Comparison of ENCODE assay signal across 8 cellular contexts in genomic region chr20:14055127-14055742, GRCh38. TPM values are rescaled to one million over a fixed set of nuclear protein-coding genes. Genes with fewer than 3 reads are reported as not detected.
DNase-seq lines count a peak whose midpoint lies in the region; ATAC-seq, FAIRE-seq and TF ChIP-seq lines count a peak whose summit lies in the region.

No MANE protein-coding gene starts in this region.

- intact Hi-C loops in OCI-LY7 (cut with micrococcal nuclease; ENCODE audit: unreplicated experiment): loop anchor here (2.0 to 5.0 kb wide), 2 partner anchors 234 to 938 kb away; no protein-coding TSS in a partner anchor

- H2BK20ac ChIP-seq in H1 (ENCODE audit: low read length): no peak overlapping the region

- no TSS peak for BruUV-seq in OCI-LY7 (replicated peaks; lab: Mats Ljungman, UMichigan)

- ATAC-seq in naive B cell (ENCODE audit: low read depth in 2 of 2) (no peak), GM21786 (IDR thresholded peaks at IDR 0.05; ENCODE audit: unreplicated experiment) (no peak)

- no peak overlapping the region for H3K4ac ChIP-seq in H1 (replicated peaks; ENCODE audit: insufficient read length, low read depth, low read length)

- H3K79me1 ChIP-seq in H1 (ENCODE audit: low read depth, low read length): no peaks in the 10 kb centered on the region

- peak; percentile 80 for FAIRE-seq in H1 (lab: Jason Lieb, UNC)

- TF ChIP-seq RAD21 in H1 (IDR thresholded peaks at IDR 0.05 in 1 of 2, conservative IDR thresholded peaks at IDR 0.05 in 1 of 2; ENCODE audit: low read depth in 2 of 2, low read length in 2 of 2): peak; percentile 73 to 79

- DNase-seq in AG04450 (ENCODE audit: low read depth, low spot score) (peak; percentile 20), GM12864 (ENCODE audit: low read depth) (peak; percentile 33), LHCN-M2 (ENCODE audit: low read depth) (peak; percentile 61), OCI-LY7 (ENCODE audit: low spot score) (peak; percentile 59), H1 (ENCODE audit: low read depth in 1 of 2, low spot score in 2 of 2) (no peak), naive B cell (peak; percentile 29), MG63 (no peak)

- no peaks in the 10 kb centered on the region for H3K36me3 ChIP-seq in OCI-LY7 (ENCODE audit: insufficient read depth, low read length)
- no peaks in the 10 kb centered on the region for H3K36me3 ChIP-seq in H1 (ENCODE audit: control insufficient read depth in 2 of 4, insufficient read depth in 4 of 4, low read length in 3 of 4)
- no peaks in the 10 kb centered on the region for H3K36me3 ChIP-seq in MG63

- no peak overlapping the region for H2AK5ac ChIP-seq in H1 (ENCODE audit: low read depth, low read length)

- H3K14ac ChIP-seq in H1 (ENCODE audit: insufficient read length): no peak overlapping the region

- H3K27ac Mint-ChIP-seq in naive B cell: no peak overlapping the region

- TF ChIP-seq EP300 in H1 (IDR thresholded peaks at IDR 0.05; ENCODE audit: borderline replicate concordance in 1 of 2, low read depth in 2 of 2, low read length in 2 of 2): no peak

- no peak overlapping the region for H3K4me3 ChIP-seq in AG04450 (ENCODE audit: low read depth, low read length)
- H3K4me3 ChIP-seq in GM12864 (ENCODE audit: low read depth, low read length): no peak overlapping the region
- no peak overlapping the region for H3K4me3 ChIP-seq in OCI-LY7 (ENCODE audit: low read depth, low read length, poor library complexity, severe bottlenecking)
- no peak overlapping the region for H3K4me3 ChIP-seq in H1 (ENCODE audit: extremely low read depth in 1 of 4, insufficient read depth in 2 of 4, low read depth in 3 of 4, low read length in 4 of 4)
- no peak overlapping the region for H3K4me3 ChIP-seq in MG63

- H3K4me1 Mint-ChIP-seq in naive B cell: no peaks in the 10 kb centered on the region

- H3K18ac ChIP-seq in H1 (ENCODE audit: extremely low read depth, low read length): no peak overlapping the region

- no peak overlapping the region for H2BK12ac ChIP-seq in H1 (ENCODE audit: low read depth, low read length)

- H3K9me3 Mint-ChIP-seq in naive B cell: no peaks in the 10 kb centered on the region

- H3K23me2 ChIP-seq in H1 (ENCODE audit: low read depth, low read length): no peaks in the 10 kb centered on the region

- POLR2A ChIA-PET in AG04450 (lab: Yijun Ruan, JAX): no interaction called here
- POLR2A ChIA-PET in OCI-LY7 (lab: Charles Lee): interaction anchor here (0.5 kb wide), 1 partner anchor 281 kb away, joined by 4 read pairs; no protein-coding TSS in a partner anchor
- POLR2A ChIA-PET in H1 (lab: Charles Lee; ENCODE audit: partially characterized antibody): no interaction called here

- no peak overlapping the region for H3K56ac ChIP-seq in H1 (replicated peaks; ENCODE audit: insufficient read length, low read depth, low read length)

- no peak overlapping the region for H3K4me3 Mint-ChIP-seq in naive B cell

- H3K27ac ChIP-seq in AG04450 (ENCODE audit: low read depth, low read length) (no peak overlapping the region), OCI-LY7 (ENCODE audit: low read depth, low read length, poor library complexity, severe bottlenecking) (no peak overlapping the region), H1 (ENCODE audit: low read depth, low read length) (no peak overlapping the region)

- H4K20me1 ChIP-seq in OCI-LY7 (ENCODE audit: insufficient read depth, low read length) (no peaks in the 10 kb centered on the region), H1 (replicated peaks in 1 of 2; ENCODE audit: control insufficient read depth in 1 of 2, insufficient read depth in 2 of 2, low read length in 2 of 2) (peaks cover 0 to 1% of the 10 kb centered on the region in 2 experiments)

- no peak overlapping the region for H4K91ac ChIP-seq in H1 (replicated peaks; ENCODE audit: insufficient read length, low read length)

- TF ChIP-seq POLR2A in H1 (IDR thresholded peaks at IDR 0.05; ENCODE audit: control extremely low read depth in 1 of 2, low read depth in 2 of 2, low read length in 2 of 2): no peak

- H3K4me2 ChIP-seq in OCI-LY7 (ENCODE audit: low read length) (no peak overlapping the region), H1 (ENCODE audit: insufficient read depth in 1 of 2, low read depth in 2 of 2, low read length in 2 of 2) (no peak overlapping the region)

- TF ChIP-seq CTCF in AG04450 (IDR thresholded peaks at IDR 0.05; ENCODE audit: low read depth, low read length): peak; percentile 64
- TF ChIP-seq CTCF in GM12864 (IDR thresholded peaks at IDR 0.05; ENCODE audit: low read depth, low read length, missing control alignments): peak; percentile 54
- TF ChIP-seq CTCF in OCI-LY7 (conservative IDR thresholded peaks at IDR 0.05; ENCODE audit: low read length): peak; percentile 89
- TF ChIP-seq CTCF in H1 (IDR thresholded peaks at IDR 0.05; ENCODE audit: control extremely low read depth in 1 of 3, insufficient read depth in 1 of 3, low read depth in 1 of 3, low read length in 3 of 3): peak in 2 of 3 experiments; percentile 44 to 56; a peak in 2 of 4 replicates

- no peak overlapping the region for H3K9ac ChIP-seq in H1 (replicated peaks in 1 of 4; ENCODE audit: extremely low read depth in 1 of 4, low read depth in 3 of 4, low read length in 3 of 4)

- no peak overlapping the region for H4K5ac ChIP-seq in H1 (ENCODE audit: insufficient read length, low read depth, low read length)

- WGBS in H1 (ENCODE audit: extremely low coverage in 1 of 2, insufficient coverage in 1 of 2, insufficient read length in 1 of 2, insufficient replicate concordance in 2 of 2, low coverage in 1 of 2, low lambda C conversion rate in 2 of 2, missing lambda C conversion rate in 1 of 2), 2 experiments: 13% methylated on average over 4 of the region's 4 CpGs; no CpG with 5 or more reads in 1 of the 2 experiments

- H3K23ac ChIP-seq in H1 (ENCODE audit: insufficient read length): no peak overlapping the region

- no peak overlapping the region for H2BK120ac ChIP-seq in H1 (replicated peaks; ENCODE audit: low read depth, low read length)

- no peaks in the 10 kb centered on the region for H3K36me3 Mint-ChIP-seq in naive B cell

- CTCF ChIA-PET in AG04450 (lab: Charles Lee) (interaction anchor here (1.0 to 4.3 kb wide), 4 partner anchors 9 to 235 kb away, joined by 3 to 59 read pairs (median 4); no protein-coding TSS in a partner anchor), OCI-LY7 (lab: Charles Lee; ENCODE audit: unreplicated experiment) (no interaction called here), H1 (lab: Charles Lee; ENCODE audit: partially characterized antibody) (interaction anchor here (0.7 to 5.2 kb wide), 14 partner anchors 10 to 239 kb away, joined by 3 to 60 read pairs (median 4); partner anchors contain the start of gene MACROD2)

- no peak overlapping the region for H2BK15ac ChIP-seq in H1 (ENCODE audit: low read length)

- H3K9me3 ChIP-seq in AG04450 (ENCODE audit: control insufficient read depth, insufficient read depth, low read length) (no peaks in the 10 kb centered on the region), OCI-LY7 (ENCODE audit: low read length) (no peaks in the 10 kb centered on the region), H1 (ENCODE audit: insufficient read depth in 2 of 2, low read depth in 1 of 2, low read length in 1 of 2) (no peaks in the 10 kb centered on the region), MG63 (no peaks in the 10 kb centered on the region)

- H2AFZ ChIP-seq in OCI-LY7 (ENCODE audit: low read length): no peak overlapping the region
- H2AFZ ChIP-seq in H1 (ENCODE audit: low read length): no peak overlapping the region

- H3K79me2 ChIP-seq in OCI-LY7 (ENCODE audit: insufficient read depth, low read depth, low read length) (no peaks in the 10 kb centered on the region), H1 (ENCODE audit: control insufficient read depth in 1 of 2, insufficient read depth in 2 of 2, low read length in 2 of 2) (no peaks in the 10 kb centered on the region)

- H3K27me3 ChIP-seq in AG04450 (ENCODE audit: control insufficient read depth, insufficient read depth, low read length) (no peaks in the 10 kb centered on the region), H1 (replicated peaks in 1 of 4; ENCODE audit: control insufficient read depth in 3 of 4, extremely low read depth in 1 of 4, insufficient read depth in 3 of 4, low read length in 3 of 4) (no peaks in the 10 kb centered on the region), MG63 (no peaks in the 10 kb centered on the region)

- no peaks in the 10 kb centered on the region for H3K9me2 ChIP-seq in OCI-LY7 (ENCODE audit: insufficient read depth, low read length)

- no peak overlapping the region for H4K8ac ChIP-seq in H1 (ENCODE audit: extremely low read depth, insufficient read depth, low read length)

- H3K4me1 ChIP-seq in OCI-LY7 (ENCODE audit: insufficient read depth, low read length, poor library complexity, severe bottlenecking) (no peaks in the 10 kb centered on the region), H1 (replicated peaks in 1 of 4; ENCODE audit: control insufficient read depth in 3 of 4, insufficient read depth in 4 of 4, low read length in 3 of 4) (no peaks in the 10 kb centered on the region)

- H2BK5ac ChIP-seq in H1 (ENCODE audit: low read depth, low read length): no peak overlapping the region

- H3K27me3 Mint-ChIP-seq in naive B cell: peaks cover 0 to 4% (median 4%) of the 10 kb centered on the region in 3 donors

TF ChIP-seq in H1, 55 proteins besides CTCF, POLR2A, EP300 and RAD21 (continues in another document):
- TF ChIP-seq SRF (IDR thresholded peaks at IDR 0.05; ENCODE audit: low read depth, low read length): no peak
- TF ChIP-seq BCL11A (IDR thresholded peaks at IDR 0.05; ENCODE audit: low read depth in 2 of 2, low read length in 2 of 2): no peak

RNA-seq across cellular contexts. Expression of gene MACROD2, which starts 59.9 kb away (rescaled TPM):
- polyA plus RNA-seq in AG04450 (2011; rRNA removed) (0.02 TPM in 1 of 2 replicates, not detected in the other), H1 (2011; rRNA removed) (0.70 and 1.8 TPM in 2 replicates), naive B cell (ENCODE audit: low read depth in 6 of 6) (10 to 100 TPM; 27.2 to 49.3 (median 36.4) TPM)
- 0.13 TPM in 1 of 2 replicates, not detected in the other for polyA minus RNA-seq in AG04450 (2011; rRNA and poly(A)+ RNA removed)
- total RNA-seq in LHCN-M2 (2014; rRNA removed) (0.45 and 1.1 TPM in 2 replicates), OCI-LY7 (2022) (4.5 and 6.4 TPM in 2 replicates)
- polyA plus RNA-seq in LHCN-M2 (2012): 1.3 TPM
- 0.09 TPM in 1 of 2 replicates, not detected in the other for total RNA-seq in OCI-LY7 (2014; rRNA removed; shearing (Covaris generic))
- 2.9 and 3.9 TPM in 2 replicates for total RNA-seq in H1 (2021; fragmentation: NEBNext Ultra II Directional; extraction: Animal tissue kit (Norgen Biotek cat#: 25700))
- 1.1 TPM for polyA plus RNA-seq in H1 (2011; cell fraction: cytosol; rRNA removed)
- 4.4 TPM for polyA plus RNA-seq in H1 (2011; cell fraction: nucleus; rRNA removed)
- 1.5 to 2.4 TPM (median 1.6 TPM) in 4 replicates for polyA plus RNA-seq in H1 (2012, experiment 1 of 2)
- not detected for polyA plus RNA-seq in H1 (2012, experiment 2 of 2)
- 1.4 TPM for polyA plus RNA-seq in H1 (2013, experiment 1 of 2)
- polyA plus RNA-seq in H1 (2013, experiment 2 of 2): 1.2 TPM
- 3.0 and 10.0 TPM in 2 replicates for polyA minus RNA-seq in H1 (2011; rRNA and poly(A)+ RNA removed)
- 0.66 TPM for polyA minus RNA-seq in H1 (2011; cell fraction: cytosol; rRNA and poly(A)+ RNA removed)
- 38.1 TPM for polyA minus RNA-seq in H1 (2011; cell fraction: nucleus; rRNA and poly(A)+ RNA removed)
- 0.66 TPM in 1 of 2 replicates, not detected in the other for total RNA-seq in MG63 (2014; rRNA removed; shearing (Covaris generic); ENCODE audit: low replicate concordance)

Comparison
In these comparisons a context has a peak if more than half of its experiments do, and no peak if none do; other contexts are left out.
1. DNase-seq: peak in AG04450 (single experiment), GM12864 (single experiment), LHCN-M2 (single experiment), OCI-LY7 (single experiment) and naive B cell (single experiment); none in H1 (0 of 2) and MG63 (single experiment).
2. Peak in every context shown above with its lines, with median percentiles within 50 percentile points of each other: CTCF ChIP-seq.